In genomic region chr14:30691751-30692398, GRCh38 we compare ENCODE assay signal across 1 cellular context.
TF ChIP-seq lines count a peak whose summit lies in the region.

No MANE protein-coding gene starts in this region.

TF ChIP-seq in HEK293, 187 proteins besides CTCF, POLR2A, EP300 and RAD21 (continued from another document):
- TF ChIP-seq, protein P1, sequence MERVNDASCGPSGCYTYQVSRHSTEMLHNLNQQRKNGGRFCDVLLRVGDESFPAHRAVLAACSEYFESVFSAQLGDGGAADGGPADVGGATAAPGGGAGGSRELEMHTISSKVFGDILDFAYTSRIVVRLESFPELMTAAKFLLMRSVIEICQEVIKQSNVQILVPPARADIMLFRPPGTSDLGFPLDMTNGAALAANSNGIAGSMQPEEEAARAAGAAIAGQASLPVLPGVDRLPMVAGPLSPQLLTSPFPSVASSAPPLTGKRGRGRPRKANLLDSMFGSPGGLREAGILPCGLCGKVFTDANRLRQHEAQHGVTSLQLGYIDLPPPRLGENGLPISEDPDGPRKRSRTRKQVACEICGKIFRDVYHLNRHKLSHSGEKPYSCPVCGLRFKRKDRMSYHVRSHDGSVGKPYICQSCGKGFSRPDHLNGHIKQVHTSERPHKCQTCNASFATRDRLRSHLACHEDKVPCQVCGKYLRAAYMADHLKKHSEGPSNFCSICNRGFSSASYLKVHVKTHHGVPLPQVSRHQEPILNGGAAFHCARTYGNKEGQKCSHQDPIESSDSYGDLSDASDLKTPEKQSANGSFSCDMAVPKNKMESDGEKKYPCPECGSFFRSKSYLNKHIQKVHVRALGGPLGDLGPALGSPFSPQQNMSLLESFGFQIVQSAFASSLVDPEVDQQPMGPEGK (tag by site-specific recombination; IDR thresholded peaks at IDR 0.05), result no peak
- no peak for TF ChIP-seq ZNF416 (tag by site-specific recombination; IDR thresholded peaks at IDR 0.05)
- TF ChIP-seq ZBTB17 (tag by site-specific recombination; IDR thresholded peaks at IDR 0.05), result no peak
- no peak for TF ChIP-seq ZNF174 (tag by site-specific recombination; IDR thresholded peaks at IDR 0.05)
- TF ChIP-seq ZNF157 (tag by site-specific recombination; IDR thresholded peaks at IDR 0.05), result no peak
- TF ChIP-seq ZBTB7A (tag by site-specific recombination; IDR thresholded peaks at IDR 0.05; ENCODE audit: low read depth), result no peak
- no peak for TF ChIP-seq RBAK (tag by site-specific recombination; IDR thresholded peaks at IDR 0.05)
- TF ChIP-seq KLF16 (tag by site-specific recombination; IDR thresholded peaks at IDR 0.05), result no peak
- TF ChIP-seq ZNF555 (tag by site-specific recombination; conservative IDR thresholded peaks at IDR 0.05), result peak; percentile 59
- no peak for TF ChIP-seq ZNF48 (tag by site-specific recombination; IDR thresholded peaks at IDR 0.05)
- no peak for TF ChIP-seq ZNF223 (tag by site-specific recombination; IDR thresholded peaks at IDR 0.05)
- no peak for TF ChIP-seq ZBTB49 (tag by site-specific recombination; IDR thresholded peaks at IDR 0.05; ENCODE audit: low read depth)
TF ChIP-seq in HEK293: peak in this region for 13.
